Comparison of ENCODE assay signal across 12 cellular contexts in genomic region chr7:155741061-155741460, GRCh38.
DNase-seq lines count a peak whose midpoint lies in the region; ATAC-seq, FAIRE-seq and TF ChIP-seq lines count a peak whose summit lies in the region.
"Had no signal": no experiment of that assay in that cellular context is flagged by ENCODE, and none has a peak within 500 bp of the region (broad histone marks: within the 10 kb centered on the region; RNA-seq: fewer than 3 reads in every experiment).

No MANE protein-coding gene starts in this region.

- H3K4me2 ChIP-seq in DND-41 (ENCODE audit: insufficient read depth, low read length), result peak overlapping the region; percentile 64

- H3K9me3 ChIP-seq in DND-41 (ENCODE audit: insufficient read depth, low read length, severe bottlenecking) (no peaks in the 10 kb centered on the region), right cardiac atrium (ENCODE audit: control insufficient read depth, low read length) (no peaks in the 10 kb centered on the region)
- H3K9me3 ChIP-seq: ascending aorta, thoracic aorta had no signal

- H2AFZ ChIP-seq in DND-41 (ENCODE audit: low read depth, low read length), result no peak overlapping the region

- H3K4me1 ChIP-seq in DND-41 (ENCODE audit: insufficient read depth, low read length), result peaks cover 99% of the 10 kb centered on the region
- no peaks in the 10 kb centered on the region for H3K4me1 ChIP-seq in right cardiac atrium (ENCODE audit: control insufficient read depth, insufficient read depth, low read length)
- H3K4me1 ChIP-seq: ascending aorta had no signal

- no peak for TF ChIP-seq CTCF in DND-41 (IDR thresholded peaks at IDR 0.05; ENCODE audit: borderline replicate concordance, extremely low read depth, low read length, poor library complexity, severe bottlenecking)
- no peak for TF ChIP-seq CTCF in choroid plexus epithelial cell (conservative IDR thresholded peaks at IDR 0.05; ENCODE audit: low read depth, low read length)

- ATAC-seq in DND-41 (ENCODE audit: insufficient read depth, low read depth), result no peak
- no peak for ATAC-seq in GM19023 (IDR thresholded peaks at IDR 0.05; ENCODE audit: unreplicated experiment)
- no peak for ATAC-seq in right cardiac atrium
- no peak for ATAC-seq in HG03457 (IDR thresholded peaks at IDR 0.05; ENCODE audit: unreplicated experiment)
- ATAC-seq: CD8-positive, alpha-beta T cell had no signal

- H3K4me3 ChIP-seq in DND-41 (ENCODE audit: low read depth in 1 of 2, low read length in 2 of 2) (peak overlapping the region in 1 of 2 experiments; percentile 1; a peak in 1 of 4 replicates), choroid plexus epithelial cell (ENCODE audit: low read depth, low read length) (no peak overlapping the region), right cardiac atrium (ENCODE audit: low read length) (no peak overlapping the region)
- peak overlapping the region; percentile 9 for H3K4me3 ChIP-seq in Jurkat, Clone E6-1 (ENCODE audit: low read length)
- H3K4me3 ChIP-seq: ascending aorta, thoracic aorta had no signal

- peak overlapping the region; percentile 51 for H3K9ac ChIP-seq in DND-41 (ENCODE audit: low read depth, low read length)

- H3K27ac ChIP-seq in DND-41 (ENCODE audit: low read length) (peak overlapping the region; percentile 91), right cardiac atrium (ENCODE audit: low read length) (no peak overlapping the region)
- H3K27ac ChIP-seq: ascending aorta, thoracic aorta had no signal

- peaks cover 6% of the 10 kb centered on the region; the same call in 1 of the 2 replicates for H4K20me1 ChIP-seq in DND-41 (ENCODE audit: insufficient read depth, low read length)

- intact Hi-C loops in right cardiac atrium (cut with DNase I), result loop anchor here in 2 of 4 donors (5.0 kb wide), 2 partner anchors 139 to 144 kb away; no protein-coding TSS in a partner anchor

- DNase-seq in DND-41, result no peak
- no peak for DNase-seq in GM19239 (ENCODE audit: insufficient read length, low spot score)
- DNase-seq in Jurkat, Clone E6-1 (ENCODE audit: low read depth, low spot score), result no peak
- DNase-seq in choroid plexus epithelial cell (ENCODE audit: low read depth), result peak; percentile 34
- DNase-seq in NCI-H1694 treated with DMSO at 0.1 percent for 48 hours (lab: John Stamatoyannopoulos, UW), result no peak
- no peak for DNase-seq in right cardiac atrium
- DNase-seq: CD8-positive, alpha-beta T cell; OCI-M1 had no signal

- no peaks in the 10 kb centered on the region for H3K27me3 ChIP-seq in DND-41 (ENCODE audit: insufficient read depth, low read length, poor library complexity)
- no peaks in the 10 kb centered on the region for H3K27me3 ChIP-seq in right cardiac atrium (ENCODE audit: control insufficient read depth, insufficient read depth)
- H3K27me3 ChIP-seq: ascending aorta had no signal

- peak; percentile 74 for FAIRE-seq in GM19239 (lab: Jason Lieb, UNC)

- H3K79me2 ChIP-seq in DND-41 (ENCODE audit: insufficient read depth, low read length), result peaks cover 59% of the 10 kb centered on the region

- H3K36me3 ChIP-seq in DND-41 (ENCODE audit: insufficient read depth, low read length), result peaks cover 66% of the 10 kb centered on the region

- WGBS in right cardiac atrium, result 61% methylated on average over 8 of the region's 8 CpGs
